In genomic region chr2:207467716-207468347, GRCh38 we compare ENCODE assay signal across 14 cellular contexts.
DNase-seq lines count a peak whose midpoint lies in the region; ATAC-seq, FAIRE-seq and TF ChIP-seq lines count a peak whose summit lies in the region.
"Had no signal": no experiment of that assay in that cellular context is flagged by ENCODE, and none has a peak within 500 bp of the region (broad histone marks: within the 10 kb centered on the region; RNA-seq: fewer than 3 reads in every experiment).

No MANE protein-coding gene starts in this region.

- CTCF ChIA-PET in activated naive CD4-positive, alpha-beta T cell treated with anti-CD3 and anti-CD28 coated beads for 36 hours (lab: Charles Lee) = interaction anchor here (0.6 to 0.8 kb wide), 4 partner anchors 13 to 668 kb away, joined by 3 to 6 read pairs (median 4); no protein-coding TSS in a partner anchor

- TF ChIP-seq EP300 in suprapubic skin (IDR thresholded peaks at IDR 0.05) = no peak

- DNase-seq in activated naive CD4-positive, alpha-beta T cell treated with anti-CD3 and anti-CD28 coated beads for 36 hours = no peak
- no peak for DNase-seq in activated naive CD4-positive, alpha-beta T cell (lab: John Stamatoyannopoulos, UW)
- DNase-seq in suprapubic skin (ENCODE audit: low spot score in 2 of 2) (no peak), mesothelial cell of epicardium (ENCODE audit: low spot score in 2 of 2, unreplicated experiment in 2 of 2) (no peak), tibial artery (no peak)
- DNase-seq: activated gamma-delta T cell, heart left ventricle, Kasumi-1, psoas muscle had no signal

- no peaks in the 10 kb centered on the region for H3K27me3 Mint-ChIP-seq in activated naive CD4-positive, alpha-beta T cell treated with anti-CD3 and anti-CD28 coated beads for 36 hours (ENCODE audit: low read depth)
- peaks cover 2% of the 10 kb centered on the region for H3K27me3 Mint-ChIP-seq in mesothelial cell of epicardium (ENCODE audit: low read depth)

- ATAC-seq in HG03520 (IDR thresholded peaks at IDR 0.05; ENCODE audit: unreplicated experiment) = peak; percentile 64
- ATAC-seq in HG02840 (IDR thresholded peaks at IDR 0.05; ENCODE audit: low FRiP score, unreplicated experiment) = no peak
- ATAC-seq: psoas muscle had no signal

- H3K9me3 ChIP-seq in suprapubic skin (no peaks in the 10 kb centered on the region), tibial artery (no peaks in the 10 kb centered on the region)
- H3K9me3 ChIP-seq: BLaER1, heart left ventricle, psoas muscle had no signal

- H3K4me3 ChIP-seq in suprapubic skin = no peak overlapping the region
- no peak overlapping the region for H3K4me3 ChIP-seq in tibial artery
- H3K4me3 ChIP-seq: BLaER1, heart left ventricle, psoas muscle, SK-N-MC had no signal

- no peaks in the 10 kb centered on the region for H3K4me1 ChIP-seq in suprapubic skin
- H3K4me1 ChIP-seq in tibial artery = peaks cover 0 to 6% (median under 1%) of the 10 kb centered on the region in 4 donors
- H3K4me1 ChIP-seq: psoas muscle had no signal

- intact Hi-C loops in activated naive CD4-positive, alpha-beta T cell treated with anti-CD3 and anti-CD28 coated beads for 36 hours (cut with micrococcal nuclease) = no loop called here
- intact Hi-C loops in tibial artery (cut with DNase I; ENCODE audit: low total_unique reads) = no loop called here

- TF ChIP-seq CTCF in suprapubic skin (IDR thresholded peaks at IDR 0.05) = no peak
- TF ChIP-seq CTCF in mesothelial cell of epicardium (IDR thresholded peaks at IDR 0.05; ENCODE audit: unreplicated experiment) = no peak
- no peak for TF ChIP-seq CTCF in tibial artery (IDR thresholded peaks at IDR 0.05)

- H3K9me3 Mint-ChIP-seq in activated naive CD4-positive, alpha-beta T cell treated with anti-CD3 and anti-CD28 coated beads for 36 hours = no peaks in the 10 kb centered on the region
- H3K9me3 Mint-ChIP-seq in mesothelial cell of epicardium = no peaks in the 10 kb centered on the region

- H3K27me3 ChIP-seq in suprapubic skin (no peaks in the 10 kb centered on the region), tibial artery (no peaks in the 10 kb centered on the region)
- H3K27me3 ChIP-seq: BLaER1, heart left ventricle had no signal

- peak overlapping the region; percentile 39 for H3K27ac ChIP-seq in suprapubic skin
- no peak overlapping the region for H3K27ac ChIP-seq in tibial artery
- H3K27ac ChIP-seq: BLaER1, heart left ventricle, psoas muscle, SK-N-MC had no signal

- no peaks in the 10 kb centered on the region for H3K36me3 Mint-ChIP-seq in activated naive CD4-positive, alpha-beta T cell treated with anti-CD3 and anti-CD28 coated beads for 36 hours (ENCODE audit: low read depth)
- no peaks in the 10 kb centered on the region for H3K36me3 Mint-ChIP-seq in mesothelial cell of epicardium

- peak; percentile 67 for FAIRE-seq in endometrium (lab: Jason Lieb, UNC)

- TF ChIP-seq POLR2A in suprapubic skin (IDR thresholded peaks at IDR 0.05) = no peak

- WGBS in suprapubic skin = 47% methylated on average over 6 of the region's 6 CpGs

- H3K27ac Mint-ChIP-seq in activated naive CD4-positive, alpha-beta T cell treated with anti-CD3 and anti-CD28 coated beads for 36 hours = peak overlapping the region; percentile 38
- H3K27ac Mint-ChIP-seq in mesothelial cell of epicardium = no peak overlapping the region

- peaks cover 16% of the 10 kb centered on the region for H3K4me1 Mint-ChIP-seq in activated naive CD4-positive, alpha-beta T cell treated with anti-CD3 and anti-CD28 coated beads for 36 hours (ENCODE audit: low read depth)
- peaks cover 1% of the 10 kb centered on the region for H3K4me1 Mint-ChIP-seq in mesothelial cell of epicardium

- H3K4me3 Mint-ChIP-seq in activated naive CD4-positive, alpha-beta T cell treated with anti-CD3 and anti-CD28 coated beads for 36 hours = no peak overlapping the region
- no peak overlapping the region for H3K4me3 Mint-ChIP-seq in mesothelial cell of epicardium

- H3K36me3 ChIP-seq in suprapubic skin (no peaks in the 10 kb centered on the region), tibial artery (no peaks in the 10 kb centered on the region)
- H3K36me3 ChIP-seq: BLaER1, heart left ventricle had no signal
